ENCODE assay signal across 18 cellular contexts in the genomic region with DNA sequence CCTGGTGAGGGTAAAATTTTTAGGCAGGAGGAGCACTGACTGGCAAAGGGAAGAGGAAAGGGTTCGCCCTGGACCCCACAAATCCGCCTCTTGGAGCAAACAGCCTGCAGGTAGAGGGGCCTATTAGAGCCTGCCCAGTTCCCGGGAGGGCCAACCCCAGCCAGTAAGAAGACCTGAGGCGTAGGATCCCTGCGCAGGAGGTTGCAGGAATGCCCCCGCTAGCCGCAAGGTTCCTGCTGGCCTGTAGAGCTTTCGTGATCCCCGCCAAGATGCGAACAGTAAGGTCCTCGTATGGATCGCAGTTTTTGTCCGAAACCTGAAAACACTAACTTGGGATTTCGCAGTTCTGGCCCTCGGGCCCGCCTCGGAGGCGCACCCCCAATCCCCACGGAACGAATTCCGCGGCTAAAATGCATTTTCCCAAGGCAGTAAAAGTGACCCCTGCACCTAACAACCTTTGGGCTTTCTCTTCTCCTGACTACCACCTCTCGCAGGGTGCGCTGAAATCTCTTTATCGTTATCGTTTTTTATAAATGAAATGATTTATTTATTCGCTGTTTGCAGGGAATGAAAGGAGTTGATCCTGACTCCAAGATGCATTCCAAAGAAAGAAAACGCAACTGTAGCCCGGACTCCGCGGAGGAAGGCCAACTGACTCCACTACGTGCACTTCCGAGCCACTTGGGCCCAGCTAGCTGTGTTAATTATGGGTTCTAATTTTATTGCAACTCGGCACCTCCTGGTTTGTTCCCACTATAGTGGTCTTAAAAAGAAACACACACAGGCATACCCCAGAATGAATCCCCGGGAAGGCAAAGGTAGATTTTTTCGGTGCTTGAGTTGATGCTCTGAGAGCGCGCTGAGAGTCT. TPM values are rescaled to one million over a fixed set of nuclear protein-coding genes. Genes with fewer than 3 reads are reported as not detected.
"Had no signal": no experiment of that assay in that cellular context is flagged by ENCODE, and none has a peak within 500 bp of the region (broad histone marks: within the 10 kb centered on the region; RNA-seq: fewer than 3 reads in every experiment).

No MANE protein-coding gene starts in this region.

- H3K9me3 ChIP-seq: heart left ventricle, left lung, prostate gland, spleen, thyroid gland had no signal

- H3K27ac ChIP-seq: brain microvascular endothelial cell, heart left ventricle, left lung, prostate gland, spleen, thyroid gland had no signal

- H3K4me1 ChIP-seq: prostate gland had no signal

- ATAC-seq: heart left ventricle; left lung; naive thymus-derived CD8-positive, alpha-beta T cell; sciatic nerve had no signal

- H3K4me3 ChIP-seq: heart left ventricle, left lung, prostate gland, spleen, thyroid gland had no signal

- H3K36me3 ChIP-seq: brain microvascular endothelial cell, heart left ventricle, left lung, prostate gland, spleen, thyroid gland had no signal

- DNase-seq: anterior cingulate cortex; brain microvascular endothelial cell; cerebellar nuclear complex; effector memory CD4-positive, alpha-beta T cell; heart left ventricle; naive thymus-derived CD8-positive, alpha-beta T cell; spleen; thyroid gland had no signal

RNA-seq across cellular contexts. Expression of gene PAX9, which starts 7.2 kb away (rescaled TPM):
- total RNA-seq: activated CD8-positive, alpha-beta memory T cell treated with anti-CD3 and anti-CD28 coated beads for 36 hours; activated T-helper 1 cell treated with anti-CD3 and anti-CD28 coated beads, Interleukin-12 subunit alpha, Interleukin-12 subunit beta, Interleukin-2, Interleukin-4 antibody, amounts not matched to agents 30 ng/mL and 10 ng/mL and 1 ng/mL, durations not matched to agents 14 hours and 24 hours and 36 hours; fibroblast of lung; frontal cortex; heart left ventricle; mucosa of gallbladder; naive thymus-derived CD8-positive, alpha-beta T cell; omental fat pad; T-helper 2 cell treated with Interferon-gamma antibody and Interleukin-4, amounts not matched to agents 100 ng/mL and 5 ng/mL, for 36 hours had no signal
- polyA plus RNA-seq: heart left ventricle; naive thymus-derived CD8-positive, alpha-beta T cell had no signal
